In the genomic region with DNA sequence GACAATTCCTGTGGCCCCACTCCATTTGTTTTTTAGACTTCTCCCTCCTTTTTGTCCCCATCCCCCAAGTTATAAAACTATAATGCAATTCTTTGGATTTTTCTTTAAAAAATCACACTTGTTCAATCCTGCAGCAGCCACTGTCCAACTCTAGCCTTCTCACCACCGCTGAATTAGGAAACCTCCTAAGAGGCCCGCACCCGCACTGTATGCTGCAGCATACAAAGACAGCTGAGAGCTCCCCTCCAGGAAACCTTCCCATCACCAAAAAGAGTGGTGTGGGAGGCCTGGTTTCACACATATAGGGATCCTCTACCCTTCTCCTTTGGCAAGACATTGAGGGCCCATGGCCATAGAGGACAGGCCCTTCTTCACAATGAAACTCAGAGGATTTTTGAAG, we compare ENCODE assay signal across 1 cellular context.
TF ChIP-seq lines count a peak whose summit lies in the region.

No MANE protein-coding gene starts in this region.

TF ChIP-seq in K562, 482 proteins besides CTCF, POLR2A, EP300 and RAD21:
- TF ChIP-seq TBP (optimal IDR thresholded peaks at IDR 0.05; ENCODE audit: low read depth, low read length) (peak; percentile 21), CCAR2 (IDR thresholded peaks at IDR 0.05; ENCODE audit: low read depth, low read length) (no peak)
